In the genomic region with DNA sequence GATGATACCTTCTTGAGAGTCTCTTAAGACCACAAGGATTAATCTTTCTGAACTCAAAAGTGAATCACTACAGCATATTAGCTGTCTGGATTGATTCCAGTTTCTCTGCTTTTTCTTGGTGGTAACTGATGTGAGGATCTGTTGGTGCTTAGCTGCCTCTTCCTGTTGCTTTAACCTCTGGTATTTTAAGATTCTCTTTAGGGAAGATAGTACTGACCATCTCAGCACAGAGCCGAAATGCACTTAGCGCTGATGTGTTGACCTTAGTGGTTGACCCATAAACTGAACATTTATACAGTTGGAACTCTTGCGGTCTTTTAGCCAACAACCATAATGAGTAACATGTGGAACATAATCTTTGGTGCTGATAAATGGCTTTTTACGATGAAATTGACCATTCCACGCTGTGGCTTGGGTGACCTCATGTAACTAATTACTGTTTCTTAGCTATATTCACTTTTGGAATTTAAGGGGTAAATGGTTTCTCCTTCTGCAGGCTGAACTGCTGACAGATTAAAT, we compare ENCODE assay signal across 8 cellular contexts. TPM values are rescaled to one million over a fixed set of nuclear protein-coding genes. Genes with fewer than 3 reads are reported as not detected.
DNase-seq lines count a peak whose midpoint lies in the region; ATAC-seq and TF ChIP-seq lines count a peak whose summit lies in the region.

No MANE protein-coding gene starts in this region.

- H3K9me3 Mint-ChIP-seq in CD4-positive, alpha-beta T cell = no peaks in the 10 kb centered on the region

- H3K4me3 ChIP-seq in HFF-Myc (replicated peaks; ENCODE audit: low read depth, low read length) (no peak overlapping the region), fibroblast of villous mesenchyme (ENCODE audit: low read depth, low read length) (no peak overlapping the region), ovary (no peak overlapping the region)

- no peak for TF ChIP-seq EP300 in ovary (IDR thresholded peaks at IDR 0.05)

- CTCF ChIA-PET in CD4-positive, alpha-beta T cell (lab: Charles Lee) = no interaction called here

- DNase-seq in HFF-Myc (ENCODE audit: extremely low read depth, low read depth) = peak; percentile 99
- DNase-seq in fibroblast of villous mesenchyme (ENCODE audit: low read depth) = peak; percentile 99
- DNase-seq in sciatic nerve (ENCODE audit: low spot score) = no peak
- no peak for DNase-seq in ovary
- DNase-seq in CD4-positive, alpha-beta T cell = no peak

- no peak overlapping the region for H3K27ac Mint-ChIP-seq in CD4-positive, alpha-beta T cell

- no peak overlapping the region for H3K4me3 Mint-ChIP-seq in CD4-positive, alpha-beta T cell

- no peaks in the 10 kb centered on the region for H3K9me3 ChIP-seq in ovary
- no peaks in the 10 kb centered on the region for H3K9me3 ChIP-seq in CD4-positive, alpha-beta T cell (ENCODE audit: control insufficient read depth, low read length)

- ATAC-seq in SK-N-SH treated with all-trans-retinoic acid at 6 μM for 48 hours (peak; percentile 97), sciatic nerve (peak; percentile 98), HG03469 (IDR thresholded peaks at IDR 0.05; ENCODE audit: unreplicated experiment) (no peak), GM18870 (IDR thresholded peaks at IDR 0.05; ENCODE audit: unreplicated experiment) (no peak)
- no peak for ATAC-seq in CD4-positive, alpha-beta T cell (ENCODE audit: poor library complexity)

- peaks cover 4% of the 10 kb centered on the region for H3K36me3 Mint-ChIP-seq in CD4-positive, alpha-beta T cell (ENCODE audit: low read depth)

- no peak for TF ChIP-seq POLR2A in ovary (IDR thresholded peaks at IDR 0.05)

- no peaks in the 10 kb centered on the region for H3K36me3 ChIP-seq in ovary

- TF ChIP-seq CTCF in HFF-Myc (IDR thresholded peaks at IDR 0.05; ENCODE audit: low read depth, low read length, missing control alignments) (no peak), fibroblast of villous mesenchyme (IDR thresholded peaks at IDR 0.05; ENCODE audit: insufficient read depth, low read depth, low read length) (no peak), ovary (IDR thresholded peaks at IDR 0.05) (no peak)
- no peak for TF ChIP-seq CTCF in CD4-positive, alpha-beta T cell (IDR thresholded peaks at IDR 0.05)

- intact Hi-C loops in sciatic nerve (cut with DNase I) = no loop called here
- intact Hi-C loops in ovary (cut with DNase I) = no loop called here
- intact Hi-C loops in CD4-positive, alpha-beta T cell (cut with DNase I, micrococcal nuclease) = no loop called here

- WGBS in ovary, 3 donors = 9 to 14% (median 13%) methylated on average over 5 of the region's 5 CpGs

- no peak overlapping the region for H3K27ac ChIP-seq in ovary
- no peak overlapping the region for H3K27ac ChIP-seq in CD4-positive, alpha-beta T cell (ENCODE audit: low read depth, low read length)

- POLR2A ChIA-PET in CD4-positive, alpha-beta T cell (lab: Charles Lee) = no interaction called here

- no peaks in the 10 kb centered on the region for H3K27me3 ChIP-seq in ovary
- no peaks in the 10 kb centered on the region for H3K27me3 ChIP-seq in CD4-positive, alpha-beta T cell (ENCODE audit: control insufficient read depth, insufficient read depth, low read length)

- H3K4me1 Mint-ChIP-seq in CD4-positive, alpha-beta T cell (ENCODE audit: low read depth) = no peaks in the 10 kb centered on the region

- peaks cover 8% of the 10 kb centered on the region for H3K4me1 ChIP-seq in ovary (ENCODE audit: insufficient read depth)

- H3K27me3 Mint-ChIP-seq in CD4-positive, alpha-beta T cell = no peaks in the 10 kb centered on the region

TF ChIP-seq in SK-N-SH treated with all-trans-retinoic acid at 6 μM for 48 hours, 23 proteins besides CTCF, POLR2A, EP300 and RAD21 (continues in another document):
- TF ChIP-seq, protein P1, sequence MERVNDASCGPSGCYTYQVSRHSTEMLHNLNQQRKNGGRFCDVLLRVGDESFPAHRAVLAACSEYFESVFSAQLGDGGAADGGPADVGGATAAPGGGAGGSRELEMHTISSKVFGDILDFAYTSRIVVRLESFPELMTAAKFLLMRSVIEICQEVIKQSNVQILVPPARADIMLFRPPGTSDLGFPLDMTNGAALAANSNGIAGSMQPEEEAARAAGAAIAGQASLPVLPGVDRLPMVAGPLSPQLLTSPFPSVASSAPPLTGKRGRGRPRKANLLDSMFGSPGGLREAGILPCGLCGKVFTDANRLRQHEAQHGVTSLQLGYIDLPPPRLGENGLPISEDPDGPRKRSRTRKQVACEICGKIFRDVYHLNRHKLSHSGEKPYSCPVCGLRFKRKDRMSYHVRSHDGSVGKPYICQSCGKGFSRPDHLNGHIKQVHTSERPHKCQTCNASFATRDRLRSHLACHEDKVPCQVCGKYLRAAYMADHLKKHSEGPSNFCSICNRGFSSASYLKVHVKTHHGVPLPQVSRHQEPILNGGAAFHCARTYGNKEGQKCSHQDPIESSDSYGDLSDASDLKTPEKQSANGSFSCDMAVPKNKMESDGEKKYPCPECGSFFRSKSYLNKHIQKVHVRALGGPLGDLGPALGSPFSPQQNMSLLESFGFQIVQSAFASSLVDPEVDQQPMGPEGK (CRISPR knock-in tag; IDR thresholded peaks at IDR 0.05; ENCODE audit: borderline replicate concordance) = peak; percentile 36; the same call in 1 of the 2 replicates
- TF ChIP-seq, protein P2, sequence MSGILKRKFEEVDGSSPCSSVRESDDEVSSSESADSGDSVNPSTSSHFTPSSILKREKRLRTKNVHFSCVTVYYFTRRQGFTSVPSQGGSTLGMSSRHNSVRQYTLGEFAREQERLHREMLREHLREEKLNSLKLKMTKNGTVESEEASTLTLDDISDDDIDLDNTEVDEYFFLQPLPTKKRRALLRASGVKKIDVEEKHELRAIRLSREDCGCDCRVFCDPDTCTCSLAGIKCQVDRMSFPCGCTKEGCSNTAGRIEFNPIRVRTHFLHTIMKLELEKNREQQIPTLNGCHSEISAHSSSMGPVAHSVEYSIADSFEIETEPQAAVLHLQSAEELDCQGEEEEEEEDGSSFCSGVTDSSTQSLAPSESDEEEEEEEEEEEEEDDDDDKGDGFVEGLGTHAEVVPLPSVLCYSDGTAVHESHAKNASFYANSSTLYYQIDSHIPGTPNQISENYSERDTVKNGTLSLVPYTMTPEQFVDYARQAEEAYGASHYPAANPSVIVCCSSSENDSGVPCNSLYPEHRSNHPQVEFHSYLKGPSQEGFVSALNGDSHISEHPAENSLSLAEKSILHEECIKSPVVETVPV (CRISPR knock-in tag; IDR thresholded peaks at IDR 0.05) = no peak
- no peak for TF ChIP-seq OSR1 (CRISPR knock-in tag; IDR thresholded peaks at IDR 0.05)
- TF ChIP-seq ZNF70 (CRISPR knock-in tag; IDR thresholded peaks at IDR 0.05) = no peak
- TF ChIP-seq PPARA (CRISPR knock-in tag; IDR thresholded peaks at IDR 0.05; ENCODE audit: borderline replicate concordance) = no peak
- no peak for TF ChIP-seq ZNF565 (CRISPR knock-in tag; conservative IDR thresholded peaks at IDR 0.05; ENCODE audit: low read depth)
- TF ChIP-seq ISL1 (CRISPR knock-in tag; IDR thresholded peaks at IDR 0.05) = peak; percentile 90
- TF ChIP-seq, protein P3, sequence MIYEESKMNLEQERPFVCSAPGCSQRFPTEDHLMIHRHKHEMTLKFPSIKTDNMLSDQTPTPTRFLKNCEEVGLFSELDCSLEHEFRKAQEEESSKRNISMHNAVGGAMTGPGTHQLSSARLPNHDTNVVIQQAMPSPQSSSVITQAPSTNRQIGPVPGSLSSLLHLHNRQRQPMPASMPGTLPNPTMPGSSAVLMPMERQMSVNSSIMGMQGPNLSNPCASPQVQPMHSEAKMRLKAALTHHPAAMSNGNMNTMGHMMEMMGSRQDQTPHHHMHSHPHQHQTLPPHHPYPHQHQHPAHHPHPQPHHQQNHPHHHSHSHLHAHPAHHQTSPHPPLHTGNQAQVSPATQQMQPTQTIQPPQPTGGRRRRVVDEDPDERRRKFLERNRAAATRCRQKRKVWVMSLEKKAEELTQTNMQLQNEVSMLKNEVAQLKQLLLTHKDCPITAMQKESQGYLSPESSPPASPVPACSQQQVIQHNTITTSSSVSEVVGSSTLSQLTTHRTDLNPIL (CRISPR knock-in tag; IDR thresholded peaks at IDR 0.05; ENCODE audit: low read depth) = peak; percentile 60; the same call in 1 of the 2 replicates
- TF ChIP-seq BACH2 (CRISPR knock-in tag; IDR thresholded peaks at IDR 0.05; ENCODE audit: borderline replicate concordance) = no peak
- no peak for TF ChIP-seq CSDC2 (CRISPR knock-in tag; IDR thresholded peaks at IDR 0.05)
- TF ChIP-seq GLIS3 (CRISPR knock-in tag; IDR thresholded peaks at IDR 0.05) = 0 out of 2 replicates have a peak, but pooled peaks have one; percentile 54
- TF ChIP-seq TOX (CRISPR knock-in tag; IDR thresholded peaks at IDR 0.05; ENCODE audit: borderline replicate concordance) = peak; percentile 71; the same call in 1 of the 2 replicates
- no peak for TF ChIP-seq SNAI2 (CRISPR knock-in tag; IDR thresholded peaks at IDR 0.05)
- peak; percentile 58; the same call in 1 of the 2 replicates for TF ChIP-seq ZFP3 (CRISPR knock-in tag; IDR thresholded peaks at IDR 0.05)
- no peak for TF ChIP-seq ESRRG (CRISPR knock-in tag; IDR thresholded peaks at IDR 0.05)
- TF ChIP-seq ZC3H10 (CRISPR knock-in tag; IDR thresholded peaks at IDR 0.05) = no peak
- peak; percentile 83 for TF ChIP-seq TCF4 (CRISPR knock-in tag; IDR thresholded peaks at IDR 0.05; ENCODE audit: borderline replicate concordance)
- TF ChIP-seq ZNF8 (CRISPR knock-in tag; IDR thresholded peaks at IDR 0.05) = no peak
- no peak for TF ChIP-seq ZFP30 (CRISPR knock-in tag; IDR thresholded peaks at IDR 0.05)
- 0 out of 2 replicates have a peak, but pooled peaks have one; percentile 25 for TF ChIP-seq RARB (CRISPR knock-in tag; IDR thresholded peaks at IDR 0.05)

RNA-seq across cellular contexts. Expression of a gene that starts 33.7 kb away (rescaled TPM):
- 180 and 278 TPM in 2 replicates for total RNA-seq in fibroblast of villous mesenchyme
- total RNA-seq in sciatic nerve = 222 TPM
- 100 to 1,000 TPM; 198 to 281 (median 251) TPM for total RNA-seq in ovary
- polyA plus RNA-seq in ovary = 100 to 1,000 TPM; 245 to 466 TPM
- total RNA-seq in CD4-positive, alpha-beta T cell = 10 to 100 TPM; 28.8 to 29.5 TPM

RNA-seq across cellular contexts. Expression of a gene that starts 56.2 kb away (rescaled TPM):
- total RNA-seq in fibroblast of villous mesenchyme (under 0.01 TPM in 1 of 2 replicates, not detected in the other), sciatic nerve (2.8 TPM), ovary (10 to 100 TPM in 1 of 7 donors, 1 to 10 TPM in 4, under 1 TPM in 2; 0.18 to 76.2 (median 4.9) TPM)
- polyA plus RNA-seq in ovary = under 1 TPM; 0.51 to 0.90 TPM
- under 1 TPM; 0.25 to 0.31 TPM for total RNA-seq in CD4-positive, alpha-beta T cell

Comparison
In these comparisons a context has a peak if more than half of its experiments do, and no peak if none do; other contexts are left out.
1. DNase-seq: peak in HFF-Myc (single experiment) and fibroblast of villous mesenchyme (single experiment); none in sciatic nerve (single experiment), ovary (0 of 5) and CD4-positive, alpha-beta T cell (0 of 10).
2. ATAC-seq: peak in SK-N-SH treated with all-trans-retinoic acid at 6 μM for 48 hours (single experiment) and sciatic nerve (single experiment); none in HG03469 (single experiment), GM18870 (single experiment) and CD4-positive, alpha-beta T cell (single experiment).